ENCODE assay signal across 20 cellular contexts in the genomic region with DNA sequence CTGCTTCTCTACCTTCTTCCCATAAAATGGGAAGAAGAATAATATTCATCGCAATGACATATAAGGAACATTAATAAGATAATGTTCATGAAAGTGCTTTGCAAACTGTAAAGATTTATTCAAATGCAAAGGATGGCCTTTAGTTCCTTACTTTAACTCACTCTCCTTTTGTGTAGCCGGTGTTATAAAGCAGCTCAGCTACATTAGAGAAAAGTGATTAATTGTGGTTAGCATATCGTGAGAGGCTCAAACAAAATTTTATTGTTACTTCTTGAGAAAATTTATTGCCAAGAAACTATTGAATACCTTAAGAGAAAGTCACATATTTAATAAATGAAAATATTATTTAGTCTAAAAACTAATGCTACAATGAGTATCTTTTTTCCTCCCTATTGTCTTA.
DNase-seq lines count a peak whose midpoint lies in the region; ATAC-seq, FAIRE-seq and TF ChIP-seq lines count a peak whose summit lies in the region.
"Had no signal": no experiment of that assay in that cellular context is flagged by ENCODE, and none has a peak within 500 bp of the region (broad histone marks: within the 10 kb centered on the region; RNA-seq: fewer than 3 reads in every experiment).

No MANE protein-coding gene starts in this region.

- FAIRE-seq in RCC 7860 (lab: Jason Lieb, UNC): peak; percentile 20

- intact Hi-C loops in esophagus squamous epithelium (cut with DNase I): no loop called here
- intact Hi-C loops in sciatic nerve (cut with DNase I): no loop called here

- H3K4me1 ChIP-seq in esophagus squamous epithelium (peaks cover 0 to 78% (median 17%) of the 10 kb centered on the region in 3 donors), smooth muscle cell (ENCODE audit: low read depth) (peaks cover 5% of the 10 kb centered on the region)
- H3K4me1 ChIP-seq: Peyer's patch had no signal

- H3F3A ChIP-seq in smooth muscle cell (ENCODE audit: low read depth): no peaks in the 10 kb centered on the region

- H3K27me3 ChIP-seq in esophagus squamous epithelium (no peaks in the 10 kb centered on the region), smooth muscle cell (ENCODE audit: low read depth) (no peaks in the 10 kb centered on the region)
- H3K27me3 ChIP-seq: Peyer's patch had no signal

- ATAC-seq in GM18498 (IDR thresholded peaks at IDR 0.05; ENCODE audit: unreplicated experiment): no peak
- no peak for ATAC-seq in sciatic nerve
- ATAC-seq: CD8-positive, alpha-beta T cell; T-cell had no signal

- no peak overlapping the region for H2AFZ ChIP-seq in smooth muscle cell (ENCODE audit: low read depth)

- 31 to 35% methylated on average over 3 of the region's 3 CpGs for WGBS in esophagus squamous epithelium, 2 donors
- WGBS in smooth muscle cell (ENCODE audit: low lambda C conversion rate): 63% methylated on average over 3 of the region's 3 CpGs

- H3K4me3 ChIP-seq in esophagus squamous epithelium: no peak overlapping the region
- H3K4me3 ChIP-seq in smooth muscle cell: no peak overlapping the region
- H3K4me3 ChIP-seq: Peyer's patch had no signal

- no peak for TF ChIP-seq POLR2A in esophagus squamous epithelium (IDR thresholded peaks at IDR 0.05)

- no peak for TF ChIP-seq CTCF in esophagus squamous epithelium (IDR thresholded peaks at IDR 0.05)
- TF ChIP-seq CTCF in smooth muscle cell (IDR thresholded peaks at IDR 0.05; ENCODE audit: borderline replicate concordance, insufficient read depth, poor library complexity, severe bottlenecking): no peak

- DNase-seq in ELR (ENCODE audit: low read depth) (peak; percentile 65), RCC 7860 (ENCODE audit: low spot score) (no peak), esophagus squamous epithelium (lab: John Stamatoyannopoulos, UW) (no peak), smooth muscle cell (lab: John Stamatoyannopoulos, UW; ENCODE audit: unreplicated experiment) (no peak), NCI-H2107 treated with DMSO at 0.1 percent for 48 hours (lab: John Stamatoyannopoulos, UW; ENCODE audit: unreplicated experiment) (no peak), sciatic nerve (ENCODE audit: low spot score) (no peak)
- DNase-seq: C1 segment of cervical spinal cord; CD8-positive, alpha-beta T cell; DMS153; GOT3; KG1; NCI-H1694; NCI-H2081; NCI-H2171 treated with DMSO at 0.1 percent for 48 hours; NCI-H524 treated with DMSO at 0.1 percent for 48 hours; NCI-H82; Peyer's patch; Right ventricle myocardium superior; T-cell had no signal

- H3K36me3 ChIP-seq in esophagus squamous epithelium (peaks cover 0 to 9% (median 0%) of the 10 kb centered on the region in 3 donors), smooth muscle cell (ENCODE audit: low read depth) (no peaks in the 10 kb centered on the region)
- H3K36me3 ChIP-seq: Peyer's patch had no signal

- H3K27ac ChIP-seq in esophagus squamous epithelium: peak overlapping the region in 3 of 4 donors; percentile 23 to 47 (median 35)
- peak overlapping the region; percentile 37 for H3K27ac ChIP-seq in smooth muscle cell (ENCODE audit: low read depth)
- H3K27ac ChIP-seq: Peyer's patch had no signal

- no peaks in the 10 kb centered on the region for H3K79me2 ChIP-seq in smooth muscle cell (ENCODE audit: low read depth)

- peak overlapping the region; percentile 42 for H3K4me2 ChIP-seq in smooth muscle cell

- H3K9me3 ChIP-seq in esophagus squamous epithelium: no peaks in the 10 kb centered on the region
- no peaks in the 10 kb centered on the region for H3K9me3 ChIP-seq in smooth muscle cell (replicated peaks; ENCODE audit: low read depth)
- H3K9me3 ChIP-seq: Peyer's patch had no signal

- H3K9ac ChIP-seq in smooth muscle cell (ENCODE audit: low read depth): no peak overlapping the region

- H4K20me1 ChIP-seq in smooth muscle cell (ENCODE audit: low read depth): no peaks in the 10 kb centered on the region
